In genomic region chr6:35688605-35689322, GRCh38 we compare ENCODE assay signal across 1 cellular context.
A peak's percentile ranks its signal among the peaks of the same experiment; 100 is the strongest.
TF ChIP-seq lines count a peak whose summit lies in the region.

TSS of gene FKBP5 (minus strand) at chr6:35688915. CDS start at chr6:35642824, 46,091 bp downstream.

TF ChIP-seq in HepG2, 621 proteins besides CTCF, POLR2A, EP300 and RAD21 (continued from another document and continues in another):
- TF ChIP-seq ZBTB37 (CRISPR knock-in tag; IDR thresholded peaks at IDR 0.05) (no peak), GABPA (IDR thresholded peaks at IDR 0.05; ENCODE audit: low read depth, low read length) (no peak; the same call in 1 of the 2 replicates), GABPA (CRISPR knock-in tag; IDR thresholded peaks at IDR 0.05; ENCODE audit: low read depth) (no peak), FOSL1 (CRISPR knock-in tag; IDR thresholded peaks at IDR 0.05; ENCODE audit: borderline replicate concordance) (no peak), ZNF101 (CRISPR knock-in tag; IDR thresholded peaks at IDR 0.05; ENCODE audit: borderline replicate concordance, low read depth) (no peak), PBX2 (CRISPR knock-in tag; IDR thresholded peaks at IDR 0.05) (peak; percentile 93), ARID4A (CRISPR knock-in tag; IDR thresholded peaks at IDR 0.05; ENCODE audit: borderline replicate concordance) (peak; percentile 78), NR0B2 (CRISPR knock-in tag; IDR thresholded peaks at IDR 0.05) (no peak), HDAC2 (CRISPR knock-in tag; IDR thresholded peaks at IDR 0.05) (peak; percentile 60), SIX1 (CRISPR knock-in tag; IDR thresholded peaks at IDR 0.05; ENCODE audit: borderline replicate concordance) (peak; percentile 65; the same call in 1 of the 2 replicates), CHD2 (IDR thresholded peaks at IDR 0.05; ENCODE audit: low read depth, low read length) (no peak), ZSCAN30 (CRISPR knock-in tag; IDR thresholded peaks at IDR 0.05) (no peak), ZNF138 (CRISPR knock-in tag; IDR thresholded peaks at IDR 0.05; ENCODE audit: low read depth) (no peak; the same call in 1 of the 2 replicates), ZFX (CRISPR knock-in tag; IDR thresholded peaks at IDR 0.05; ENCODE audit: low read depth) (peak; percentile 91), ZNF281 (CRISPR knock-in tag; IDR thresholded peaks at IDR 0.05; ENCODE audit: borderline replicate concordance) (no peak; the same call in 1 of the 2 replicates), ZNF441 (CRISPR knock-in tag; IDR thresholded peaks at IDR 0.05; ENCODE audit: borderline replicate concordance) (peak; percentile 77; the same call in 1 of the 2 replicates), ZNF317 (CRISPR knock-in tag; IDR thresholded peaks at IDR 0.05) (peak; percentile 44; the same call in 1 of the 2 replicates), HDAC6 (IDR thresholded peaks at IDR 0.05; ENCODE audit: low read depth, low read length) (no peak), HNF4G (IDR thresholded peaks at IDR 0.05; ENCODE audit: borderline replicate concordance, low read depth, low read length) (no peak), HNF4G (CRISPR knock-in tag; IDR thresholded peaks at IDR 0.05; ENCODE audit: borderline replicate concordance, low read depth) (peak; percentile 17; the same call in 1 of the 2 replicates), FOXO4 (CRISPR knock-in tag; conservative IDR thresholded peaks at IDR 0.05) (no peak), FUBP1 (CRISPR knock-in tag; IDR thresholded peaks at IDR 0.05; ENCODE audit: borderline replicate concordance) (no peak; the same call in 1 of the 2 replicates), JUND (CRISPR knock-in tag; IDR thresholded peaks at IDR 0.05) (no peak), PITX1 (CRISPR knock-in tag; IDR thresholded peaks at IDR 0.05) (0 out of 2 replicates have a peak, but pooled peaks have one; percentile 17), ZNF687 (CRISPR knock-in tag; IDR thresholded peaks at IDR 0.05) (peak; percentile 90), ZNF597 (CRISPR knock-in tag; IDR thresholded peaks at IDR 0.05) (no peak), ARNT2 (CRISPR knock-in tag; IDR thresholded peaks at IDR 0.05; ENCODE audit: low read depth) (peak; percentile 85), ETV6 (CRISPR knock-in tag; conservative IDR thresholded peaks at IDR 0.05) (no peak; the same call in 1 of the 2 replicates), NFE2L1 (CRISPR knock-in tag; IDR thresholded peaks at IDR 0.05; ENCODE audit: borderline replicate concordance) (no peak), NFE2L2 (IDR thresholded peaks at IDR 0.05; ENCODE audit: low read length) (no peak), ZBTB25 (CRISPR knock-in tag; IDR thresholded peaks at IDR 0.05) (no peak; the same call in 1 of the 2 replicates), THAP11 (CRISPR knock-in tag; IDR thresholded peaks at IDR 0.05) (peak; percentile 64; the same call in 1 of the 2 replicates), ZNF17 (CRISPR knock-in tag; IDR thresholded peaks at IDR 0.05) (no peak), JDP2 (CRISPR knock-in tag; IDR thresholded peaks at IDR 0.05; ENCODE audit: borderline replicate concordance) (no peak), ZNF274 (CRISPR knock-in tag; IDR thresholded peaks at IDR 0.05) (peak; percentile 64; the same call in 1 of the 2 replicates), FOXM1 (CRISPR knock-in tag; IDR thresholded peaks at IDR 0.05) (no peak)
